8 cellular contexts compared by ENCODE assay signal in the genomic region with DNA sequence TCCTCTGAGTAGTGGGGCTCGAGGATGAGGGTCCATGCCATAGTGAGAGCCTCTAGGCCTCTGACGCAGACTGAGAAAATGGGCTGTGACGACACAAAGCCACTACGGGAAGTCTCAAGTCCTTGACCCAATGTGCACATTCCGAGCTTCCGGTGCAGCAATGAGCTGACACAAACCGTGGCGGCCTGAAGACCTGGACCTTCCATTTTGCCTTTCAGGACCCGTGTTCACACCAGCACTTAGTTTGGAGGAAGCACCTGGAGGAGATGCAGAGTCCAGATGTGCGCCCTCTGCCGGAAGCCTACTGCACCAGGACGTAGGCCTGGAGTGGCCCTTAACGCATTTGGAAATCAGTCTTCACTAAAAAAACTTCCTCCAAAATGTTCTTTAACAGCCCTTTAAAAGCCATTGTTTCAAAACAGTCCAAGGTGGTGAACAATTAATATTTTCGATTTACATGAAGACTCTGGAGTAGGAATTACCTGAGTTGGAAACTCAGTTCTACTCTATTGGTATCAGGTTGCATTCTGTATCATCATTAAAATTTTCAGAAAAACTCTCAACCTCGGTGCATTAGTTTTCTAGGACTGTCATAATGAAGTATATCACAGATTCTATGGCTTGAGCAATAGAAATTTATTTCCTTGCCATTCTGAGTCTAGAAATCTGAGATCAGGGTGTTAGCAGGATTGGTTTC. TPM values are rescaled to one million over a fixed set of nuclear protein-coding genes. Genes with fewer than 3 reads are reported as not detected.
DNase-seq lines count a peak whose midpoint lies in the region; ATAC-seq and TF ChIP-seq lines count a peak whose summit lies in the region.

No MANE protein-coding gene starts in this region.

- peaks cover 25% of the 10 kb centered on the region for H3K79me2 ChIP-seq in OCI-LY3 (ENCODE audit: low read length)

- H3K4me2 ChIP-seq in OCI-LY3 (ENCODE audit: low read length), result peak overlapping the region; percentile 75

- H3K9me3 ChIP-seq in OCI-LY3 (ENCODE audit: insufficient read depth, low read length), result peaks cover 12% of the 10 kb centered on the region
- no peaks in the 10 kb centered on the region for H3K9me3 ChIP-seq in heart left ventricle

- H3K9ac ChIP-seq in OCI-LY3 (ENCODE audit: low read length), result peak overlapping the region; percentile 98

- 61 to 75% (median 69%) methylated on average over 15 of the region's 15 CpGs for WGBS in heart left ventricle, 4 donors

- no peaks in the 10 kb centered on the region for H4K20me1 ChIP-seq in OCI-LY3 (ENCODE audit: insufficient read depth, low read length)

- H3K27me3 ChIP-seq in OCI-LY3 (ENCODE audit: low read depth, low read length) (no peaks in the 10 kb centered on the region), heart left ventricle (no peaks in the 10 kb centered on the region)

- intact Hi-C loops in heart left ventricle (cut with DNase I), result loop anchor here in 8 of 10 donors (1.0 to 10.0 kb wide), 6 partner anchors 63 to 86 kb away; no protein-coding TSS in a partner anchor

- H3K4me1 ChIP-seq in OCI-LY3 (ENCODE audit: low read length) (peaks cover 76% of the 10 kb centered on the region), heart left ventricle (peaks cover 0 to 53% (median 9%) of the 10 kb centered on the region in 12 donors)

- H2AFZ ChIP-seq in OCI-LY3 (ENCODE audit: low read depth, low read length), result no peak overlapping the region

- peak overlapping the region; percentile 21; the same call in 1 of the 2 replicates for H3K4me3 ChIP-seq in OCI-LY3 (ENCODE audit: low read length)
- H3K4me3 ChIP-seq in heart left ventricle, result no peak overlapping the region

- TF ChIP-seq POLR2A in heart left ventricle (IDR thresholded peaks at IDR 0.05), result no peak

- peak; percentile 32 for ATAC-seq in GM21423 (IDR thresholded peaks at IDR 0.05; ENCODE audit: unreplicated experiment)
- peak in 3 of 4 donors; percentile 56 to 67 (median 66) for ATAC-seq in heart left ventricle
- no peak for ATAC-seq in HG03139 (IDR thresholded peaks at IDR 0.05; ENCODE audit: unreplicated experiment)

- peak overlapping the region; percentile 98 for H3K27ac ChIP-seq in OCI-LY3 (ENCODE audit: low read length)
- no peak overlapping the region for H3K27ac ChIP-seq in heart left ventricle

- TF ChIP-seq CTCF in OCI-LY3 (IDR thresholded peaks at IDR 0.05; ENCODE audit: low read depth, low read length) (peak; percentile 97), heart left ventricle (IDR thresholded peaks at IDR 0.05) (peak; percentile 52 to 78 (median 67))

- peak; percentile 54 for DNase-seq in activated effector memory CD4-positive, alpha-beta T cell treated with Interleukin-2 at 50 U/mL for 16 hours
- peak; percentile 68 to 81 (median 75) for DNase-seq in heart left ventricle
- peak; percentile 31 to 50 for DNase-seq in stimulated activated CD4-positive, alpha-beta T cell treated with anti-CD3 and anti-CD28 coated beads, Interleukin-15, amount 100 ng/mL, for 1 hour (ENCODE audit: low read depth in 1 of 2, low spot score in 1 of 2)
- DNase-seq in NCI-H1417 treated with DMSO at 0.1 percent for 48 hours (lab: John Stamatoyannopoulos, UW), result no peak
- DNase-seq in hippocampal formation (lab: John Stamatoyannopoulos, UW), result no peak

- H3K36me3 ChIP-seq in OCI-LY3 (replicated peaks; ENCODE audit: low read depth, low read length) (peaks cover 27% of the 10 kb centered on the region), heart left ventricle (no peaks in the 10 kb centered on the region)

RNA-seq across cellular contexts. Expression of a gene that starts 33.9 kb away (rescaled TPM):
- 1 to 10 TPM in 2 of 9 donors, under 1 TPM in 2, not detected in 5; 0.15 to 5.9 (median 1.7) TPM for total RNA-seq in heart left ventricle
- polyA plus RNA-seq in heart left ventricle, result not detected

Comparison
In these comparisons a context has a peak if more than half of its experiments do, and no peak if none do; other contexts are left out.
1. DNase-seq: peak in activated effector memory CD4-positive, alpha-beta T cell treated with Interleukin-2 at 50 U/mL for 16 hours (single experiment), heart left ventricle (5 of 5) and stimulated activated CD4-positive, alpha-beta T cell treated with anti-CD3 and anti-CD28 coated beads, Interleukin-15, amount 100 ng/mL, for 1 hour (2 of 2); none in NCI-H1417 treated with DMSO at 0.1 percent for 48 hours (single experiment) and hippocampal formation (0 of 2).